8 cellular contexts compared by ENCODE assay signal in the genomic region with DNA sequence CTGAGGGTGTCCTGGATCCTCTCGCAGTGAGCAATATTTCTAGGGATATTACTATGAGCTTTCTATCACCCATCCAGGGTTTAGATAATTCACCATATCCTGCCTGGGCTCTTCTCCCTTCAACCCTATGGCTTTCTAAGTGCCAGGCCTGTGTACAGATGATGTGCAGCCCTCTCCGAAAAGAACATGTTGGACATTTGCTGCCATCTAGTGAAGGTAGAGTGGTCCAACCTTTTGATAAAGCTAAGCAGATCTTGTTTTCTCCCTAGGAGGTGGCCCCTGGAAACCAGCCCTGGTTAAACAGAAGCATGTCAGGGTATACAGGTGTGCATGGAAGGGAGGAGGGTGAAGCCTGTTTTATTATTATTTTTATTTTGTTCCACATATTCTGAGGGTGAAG.
DNase-seq lines count a peak whose midpoint lies in the region; ATAC-seq and TF ChIP-seq lines count a peak whose summit lies in the region.

No MANE protein-coding gene starts in this region.

- DNase-seq in NCI-H510A treated with DMSO at 0.1 percent for 48 hours (lab: John Stamatoyannopoulos, UW) (peak; percentile 42), NCI-H510A (lab: John Stamatoyannopoulos, UW) (no peak), NCI-H69 (lab: John Stamatoyannopoulos, UW) (peak; percentile 22), erythroblast (lab: John Stamatoyannopoulos, UW) (peak; percentile 18 to 48), retina (peak; percentile 62)

- ATAC-seq in GM21515 (IDR thresholded peaks at IDR 0.05; ENCODE audit: unreplicated experiment) (no peak), GM18873 (IDR thresholded peaks at IDR 0.05; ENCODE audit: low FRiP score, unreplicated experiment) (no peak)
- ATAC-seq in activated CD4-positive, CD25-positive, alpha-beta regulatory T cell treated with anti-CD3 and anti-CD28 coated beads, Interleukin-2, amount 50 U/mL, for 24 hours, result no peak

- no peak for TF ChIP-seq POLR2A in erythroblast (IDR thresholded peaks at IDR 0.05; ENCODE audit: low read length)
